In the genomic region with DNA sequence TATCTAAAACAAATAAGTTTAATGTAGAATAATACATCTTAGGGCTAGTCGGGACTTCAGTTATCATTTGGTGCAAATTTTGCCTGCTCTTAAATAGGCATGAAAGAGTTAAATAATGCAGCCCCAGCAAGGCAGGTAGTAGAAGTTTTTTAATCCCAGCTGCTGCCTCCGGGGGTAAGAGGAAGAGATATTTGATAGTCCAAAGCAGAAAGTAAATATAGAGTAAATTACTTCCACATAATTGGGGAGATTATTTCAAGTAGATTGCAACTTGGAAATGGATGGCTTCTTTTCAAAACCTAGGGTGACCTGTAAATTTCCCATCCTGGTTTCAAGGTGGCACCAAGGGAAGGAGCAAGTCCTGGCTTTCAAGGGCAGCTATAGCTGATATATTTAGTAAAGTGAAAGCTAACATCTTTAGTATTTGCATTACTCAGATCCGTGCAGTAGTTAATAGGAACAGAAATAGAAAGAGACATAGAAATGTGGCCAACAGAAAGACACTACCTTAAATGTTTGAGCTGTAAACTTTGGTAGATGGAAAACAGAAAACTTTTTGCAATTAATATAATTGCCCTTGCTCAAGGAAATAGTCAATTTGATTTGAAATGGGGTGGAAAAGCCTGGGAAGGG, we compare ENCODE assay signal across 14 cellular contexts.
DNase-seq lines count a peak whose midpoint lies in the region; ATAC-seq and TF ChIP-seq lines count a peak whose summit lies in the region.
"Had no signal": no experiment of that assay in that cellular context is flagged by ENCODE, and none has a peak within 500 bp of the region (broad histone marks: within the 10 kb centered on the region; RNA-seq: fewer than 3 reads in every experiment).

No MANE protein-coding gene starts in this region.

- H3K4me1 ChIP-seq in MM.1S (ENCODE audit: low read length) (no peaks in the 10 kb centered on the region), tibial artery (peaks cover 0 to 7% (median 0%) of the 10 kb centered on the region in 4 donors)
- H3K4me1 ChIP-seq: prostate gland, SJCRH30 had no signal

- H3K9me3 ChIP-seq in MM.1S (replicated peaks; ENCODE audit: insufficient read depth, low read length) (no peaks in the 10 kb centered on the region), tibial artery (no peaks in the 10 kb centered on the region)
- H3K9me3 ChIP-seq: prostate gland, SJCRH30 had no signal

- no peak overlapping the region for H3K9ac ChIP-seq in MM.1S (ENCODE audit: low read length)

- no peaks in the 10 kb centered on the region for H3F3A ChIP-seq in MM.1S (ENCODE audit: insufficient read depth, low read length)

- peak; percentile 77 for ATAC-seq in GM18505 (IDR thresholded peaks at IDR 0.05; ENCODE audit: unreplicated experiment)
- peak; percentile 80 for ATAC-seq in GM19452 (IDR thresholded peaks at IDR 0.05; ENCODE audit: unreplicated experiment)
- ATAC-seq in HG02884 (IDR thresholded peaks at IDR 0.05; ENCODE audit: unreplicated experiment): peak; percentile 73

- intact Hi-C loops in tibial artery (cut with DNase I; ENCODE audit: low total_unique reads): no loop called here

- H3K36me3 ChIP-seq in MM.1S (replicated peaks; ENCODE audit: insufficient read depth, low read length) (no peaks in the 10 kb centered on the region), tibial artery (no peaks in the 10 kb centered on the region)
- H3K36me3 ChIP-seq: prostate gland, SJCRH30 had no signal

- DNase-seq in MM.1S (no peak), NCI-H446 (lab: John Stamatoyannopoulos, UW) (no peak), tibial artery (no peak), MV-4-11 (lab: John Stamatoyannopoulos, UW) (no peak)
- no peak for DNase-seq in activated CD8-positive, alpha-beta memory T cell treated with anti-CD3 and anti-CD28 coated beads for 24 hours
- DNase-seq: activated CD4-positive, CD25-positive, alpha-beta regulatory T cell treated with anti-CD3 and anti-CD28 coated beads, Interleukin-2, amount 50 U/mL, for 72 hours; AML-193; IMR-90 had no signal

- no peak for TF ChIP-seq CTCF in MM.1S (IDR thresholded peaks at IDR 0.05; ENCODE audit: low read length)
- TF ChIP-seq CTCF in tibial artery (IDR thresholded peaks at IDR 0.05): no peak

- peak overlapping the region; percentile 24; the same call in 1 of the 2 replicates for H3K4me2 ChIP-seq in MM.1S (ENCODE audit: low read depth, low read length)

- no peaks in the 10 kb centered on the region for H3K79me2 ChIP-seq in MM.1S (ENCODE audit: low read length)

- no peak overlapping the region for H2AFZ ChIP-seq in MM.1S (ENCODE audit: low read length)

- H3K27ac ChIP-seq in MM.1S (ENCODE audit: low read length) (no peak overlapping the region), tibial artery (no peak overlapping the region)
- H3K27ac ChIP-seq: epithelial cell of prostate, prostate gland, SJCRH30 had no signal

- no peaks in the 10 kb centered on the region for H4K20me1 ChIP-seq in MM.1S (ENCODE audit: insufficient read depth, low read length)

- H3K9me2 ChIP-seq in MM.1S (replicated peaks; ENCODE audit: insufficient read depth, low read length): no peaks in the 10 kb centered on the region

- no peak for TF ChIP-seq POLR2A in GM18505 (IDR thresholded peaks at IDR 0.05; ENCODE audit: borderline replicate concordance, extremely low read depth, insufficient read depth, insufficient read length)

- H3K27me3 ChIP-seq in MM.1S (replicated peaks; ENCODE audit: insufficient read depth, low read length) (no peaks in the 10 kb centered on the region), tibial artery (no peaks in the 10 kb centered on the region)
- H3K27me3 ChIP-seq: SJCRH30 had no signal

- H3K4me3 ChIP-seq in MM.1S (ENCODE audit: low read length) (no peak overlapping the region), tibial artery (no peak overlapping the region)
- H3K4me3 ChIP-seq: prostate gland, SJCRH30 had no signal
